In genomic region chr7:127819975-127820778, GRCh38 we compare ENCODE assay signal across 8 cellular contexts.
A peak's percentile ranks its signal among the peaks of the same experiment; 100 is the strongest.
DNase-seq lines count a peak whose midpoint lies in the region; ATAC-seq and TF ChIP-seq lines count a peak whose summit lies in the region.

No MANE protein-coding gene starts in this region.

- H3K56ac ChIP-seq in mesendoderm (ENCODE audit: low read length), result no peak overlapping the region

- in situ Hi-C loops in HAP-1 (cut with MboI; ENCODE audit: low sequenced_read_pairs), result no loop called here

- peaks cover 37% of the 10 kb centered on the region for H3K4me1 Mint-ChIP-seq in activated CD8-positive, alpha-beta T cell treated with anti-CD3 and anti-CD28 coated beads for 36 hours (ENCODE audit: low read depth)

- CTCF ChIA-PET in activated CD8-positive, alpha-beta T cell treated with anti-CD3 and anti-CD28 coated beads for 36 hours (lab: Charles Lee), result interaction anchor here (0.7 kb wide), 1 partner anchor 107 kb away, joined by 3 read pairs; no protein-coding TSS in a partner anchor

- no CpG with 5 or more reads among the region's 4 CpGs for WGBS in mesendoderm (ENCODE audit: extremely low coverage, insufficient coverage, low lambda C conversion rate)

- H2BK120ac ChIP-seq in mesendoderm (ENCODE audit: low read depth, low read length), result no peak overlapping the region

- H3K9ac ChIP-seq in mesendoderm (ENCODE audit: low read length), result no peak overlapping the region

- intact Hi-C loops in activated CD8-positive, alpha-beta T cell treated with anti-CD3 and anti-CD28 coated beads for 36 hours (cut with micrococcal nuclease), result no loop called here

- peaks cover 12% of the 10 kb centered on the region for H3K4me1 ChIP-seq in mesendoderm (ENCODE audit: control insufficient read depth, low read depth, low read length)
- peaks cover 3% of the 10 kb centered on the region; the same call in 1 of the 2 replicates for H3K4me1 ChIP-seq in HAP-1

- POLR2A ChIA-PET in activated CD8-positive, alpha-beta T cell treated with anti-CD3 and anti-CD28 coated beads for 36 hours (lab: Charles Lee), result interaction anchor here (0.7 to 1.5 kb wide), 3 partner anchors 9 to 46 kb away, joined by 3 to 4 read pairs (median 3); no protein-coding TSS in a partner anchor

- H3K27me3 ChIP-seq in mesendoderm (ENCODE audit: insufficient read depth, low read length, poor library complexity) (no peaks in the 10 kb centered on the region), HAP-1 (ENCODE audit: low read depth) (no peaks in the 10 kb centered on the region)

- H2BK15ac ChIP-seq in mesendoderm (replicated peaks; ENCODE audit: low read depth), result no peak overlapping the region

- H3K79me1 ChIP-seq in mesendoderm (ENCODE audit: low read length), result peaks cover 9% of the 10 kb centered on the region

- H3K18ac ChIP-seq in mesendoderm (ENCODE audit: low read length), result peak overlapping the region; percentile 70

- H3K4me3 ChIP-seq in mesendoderm (ENCODE audit: low read length) (no peak overlapping the region), HAP-1 (no peak overlapping the region)

- no peak overlapping the region for H3K23ac ChIP-seq in mesendoderm (ENCODE audit: low read length)

- no peak overlapping the region for H2AK5ac ChIP-seq in mesendoderm (ENCODE audit: low read length)

- TF ChIP-seq CTCF in activated CD8-positive, alpha-beta T cell treated with anti-CD3 and anti-CD28 coated beads for 36 hours (IDR thresholded peaks at IDR 0.05), result no peak

- no peak overlapping the region for H4K5ac ChIP-seq in mesendoderm (ENCODE audit: low read length)

- no peaks in the 10 kb centered on the region for H3K9me3 ChIP-seq in HAP-1

- H3K27me3 Mint-ChIP-seq in activated CD8-positive, alpha-beta T cell treated with anti-CD3 and anti-CD28 coated beads for 36 hours, result no peaks in the 10 kb centered on the region

- H4K8ac ChIP-seq in mesendoderm (ENCODE audit: low read depth, low read length), result no peak overlapping the region

- peaks cover 18% of the 10 kb centered on the region for H3K36me3 Mint-ChIP-seq in activated CD8-positive, alpha-beta T cell treated with anti-CD3 and anti-CD28 coated beads for 36 hours (ENCODE audit: low read depth)

- H3K4me3 Mint-ChIP-seq in activated CD8-positive, alpha-beta T cell treated with anti-CD3 and anti-CD28 coated beads for 36 hours, result peak overlapping the region; percentile 9

- no peak overlapping the region for H2BK5ac ChIP-seq in mesendoderm (ENCODE audit: low read length)

- DNase-seq in DMS53 treated with DMSO at 0.1 percent for 48 hours (lab: John Stamatoyannopoulos, UW; ENCODE audit: unreplicated experiment), result peak; percentile 21
- no peak for DNase-seq in activated CD8-positive, alpha-beta T cell treated with anti-CD3 and anti-CD28 coated beads for 36 hours
- DNase-seq in mesendoderm, result peak; percentile 80
- DNase-seq in effector CD4-positive, alpha-beta T cell, result no peak
- DNase-seq in retina, result no peak
- DNase-seq in HAP-1 (ENCODE audit: low spot score in 2 of 2), result no peak

- H3K4me2 ChIP-seq in mesendoderm (ENCODE audit: low read length), result no peak overlapping the region

- peaks cover 5% of the 10 kb centered on the region for H3K79me2 ChIP-seq in mesendoderm (ENCODE audit: control insufficient read depth, insufficient read depth, low read length)

- no peaks in the 10 kb centered on the region for H3K36me3 ChIP-seq in mesendoderm (ENCODE audit: control insufficient read depth, insufficient read depth, low read length)
- H3K36me3 ChIP-seq in HAP-1 (replicated peaks), result no peaks in the 10 kb centered on the region

- peak overlapping the region; percentile 49 for H3K27ac ChIP-seq in mesendoderm (ENCODE audit: low read depth, low read length)

- peak overlapping the region; percentile 76 for H3K27ac Mint-ChIP-seq in activated CD8-positive, alpha-beta T cell treated with anti-CD3 and anti-CD28 coated beads for 36 hours

- ATAC-seq in HG02884 (IDR thresholded peaks at IDR 0.05; ENCODE audit: unreplicated experiment), result peak; percentile 44
- ATAC-seq in activated CD8-positive, alpha-beta T cell treated with anti-CD3 and anti-CD28 coated beads for 36 hours, result peak; percentile 84
- ATAC-seq in HG03135 (IDR thresholded peaks at IDR 0.05; ENCODE audit: unreplicated experiment), result no peak

- H3K9me3 Mint-ChIP-seq in activated CD8-positive, alpha-beta T cell treated with anti-CD3 and anti-CD28 coated beads for 36 hours, result no peaks in the 10 kb centered on the region

- H3K4ac ChIP-seq in mesendoderm (ENCODE audit: low read depth, low read length), result no peak overlapping the region

Comparison
In these comparisons a context has a peak if more than half of its experiments do, and no peak if none do; other contexts are left out.
1. DNase-seq: peak in DMS53 treated with DMSO at 0.1 percent for 48 hours (single experiment) and mesendoderm (single experiment); none in activated CD8-positive, alpha-beta T cell treated with anti-CD3 and anti-CD28 coated beads for 36 hours (single experiment), effector CD4-positive, alpha-beta T cell (single experiment), retina (single experiment) and HAP-1 (0 of 2).